16 cellular contexts compared by ENCODE assay signal in the genomic region with DNA sequence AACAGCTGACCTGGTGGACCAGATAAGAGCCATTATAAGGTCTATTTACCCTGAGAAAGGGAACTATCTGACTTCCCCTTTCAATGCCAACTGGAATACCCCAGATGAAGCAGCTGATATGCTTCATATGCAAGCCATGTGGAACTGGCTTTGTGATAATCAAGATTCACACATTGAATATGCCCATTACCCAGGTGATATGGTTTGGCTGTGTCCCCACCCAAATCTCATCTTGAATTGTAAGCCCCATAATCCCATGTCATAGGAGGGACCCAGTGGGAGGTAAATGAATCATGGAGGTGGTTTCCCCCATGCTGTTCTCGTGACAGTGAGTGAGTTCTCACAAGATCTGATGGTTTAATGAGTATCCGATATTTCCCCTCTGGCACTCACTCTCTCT. TPM values are rescaled to one million over a fixed set of nuclear protein-coding genes. Genes with fewer than 3 reads are reported as not detected.
DNase-seq lines count a peak whose midpoint lies in the region; ATAC-seq and TF ChIP-seq lines count a peak whose summit lies in the region.
"Had no signal": no experiment of that assay in that cellular context is flagged by ENCODE, and none has a peak within 500 bp of the region (broad histone marks: within the 10 kb centered on the region; RNA-seq: fewer than 3 reads in every experiment).

No MANE protein-coding gene starts in this region.

- intact Hi-C loops in activated CD4-positive, alpha-beta memory T cell treated with anti-CD3 and anti-CD28 coated beads for 36 hours (cut with micrococcal nuclease), result no loop called here

- no peak overlapping the region for H3K9ac ChIP-seq in MM.1S (ENCODE audit: low read length)

- H3K27me3 Mint-ChIP-seq in activated CD4-positive, alpha-beta memory T cell treated with anti-CD3 and anti-CD28 coated beads for 36 hours, result no peaks in the 10 kb centered on the region
- no peaks in the 10 kb centered on the region for H3K27me3 Mint-ChIP-seq in activated CD4-positive, alpha-beta memory T cell treated with anti-CD3 and anti-CD28 coated beads, Interleukin-2, amount 10 ng/mL, durations not matched to agents 7 days and 5 days
- no peaks in the 10 kb centered on the region for H3K27me3 Mint-ChIP-seq in activated naive CD4-positive, alpha-beta T cell treated with anti-CD3 and anti-CD28 coated beads, Interleukin-2, amount 50 U/mL, for 24 hours

- H3K36me3 Mint-ChIP-seq in activated CD4-positive, alpha-beta memory T cell treated with anti-CD3 and anti-CD28 coated beads for 36 hours, result peaks cover 73% of the 10 kb centered on the region
- H3K36me3 Mint-ChIP-seq in activated CD4-positive, alpha-beta memory T cell treated with anti-CD3 and anti-CD28 coated beads, Interleukin-2, amount 10 ng/mL, durations not matched to agents 7 days and 5 days (ENCODE audit: low read depth), result peaks cover 64% of the 10 kb centered on the region
- H3K36me3 Mint-ChIP-seq in activated naive CD4-positive, alpha-beta T cell treated with anti-CD3 and anti-CD28 coated beads, Interleukin-2, amount 50 U/mL, for 24 hours, result peaks cover 58% of the 10 kb centered on the region

- H2AFZ ChIP-seq in MM.1S (ENCODE audit: low read length), result no peak overlapping the region

- H3K9me3 Mint-ChIP-seq in activated CD4-positive, alpha-beta memory T cell treated with anti-CD3 and anti-CD28 coated beads for 36 hours, result peaks cover 37% of the 10 kb centered on the region
- H3K9me3 Mint-ChIP-seq in activated CD4-positive, alpha-beta memory T cell treated with anti-CD3 and anti-CD28 coated beads, Interleukin-2, amount 10 ng/mL, durations not matched to agents 7 days and 5 days, result peaks cover 43% of the 10 kb centered on the region
- peaks cover 22% of the 10 kb centered on the region for H3K9me3 Mint-ChIP-seq in activated naive CD4-positive, alpha-beta T cell treated with anti-CD3 and anti-CD28 coated beads, Interleukin-2, amount 50 U/mL, for 24 hours

- H3K4me1 Mint-ChIP-seq in activated CD4-positive, alpha-beta memory T cell treated with anti-CD3 and anti-CD28 coated beads for 36 hours (ENCODE audit: low read depth), result peaks cover 60% of the 10 kb centered on the region
- peaks cover 52% of the 10 kb centered on the region for H3K4me1 Mint-ChIP-seq in activated CD4-positive, alpha-beta memory T cell treated with anti-CD3 and anti-CD28 coated beads, Interleukin-2, amount 10 ng/mL, durations not matched to agents 7 days and 5 days
- peaks cover 62% of the 10 kb centered on the region for H3K4me1 Mint-ChIP-seq in activated naive CD4-positive, alpha-beta T cell treated with anti-CD3 and anti-CD28 coated beads, Interleukin-2, amount 50 U/mL, for 24 hours

- H3K27me3 ChIP-seq in MM.1S (replicated peaks; ENCODE audit: insufficient read depth, low read length) (no peaks in the 10 kb centered on the region), gastroesophageal sphincter (peaks cover 44% of the 10 kb centered on the region)
- H3K27me3 ChIP-seq: upper lobe of left lung had no signal

- H3K27ac Mint-ChIP-seq in activated CD4-positive, alpha-beta memory T cell treated with anti-CD3 and anti-CD28 coated beads for 36 hours, result peak overlapping the region; percentile 38
- H3K27ac Mint-ChIP-seq in activated CD4-positive, alpha-beta memory T cell treated with anti-CD3 and anti-CD28 coated beads, Interleukin-2, amount 10 ng/mL, durations not matched to agents 7 days and 5 days, result no peak overlapping the region
- peak overlapping the region; percentile 92 for H3K27ac Mint-ChIP-seq in activated naive CD4-positive, alpha-beta T cell treated with anti-CD3 and anti-CD28 coated beads, Interleukin-2, amount 50 U/mL, for 24 hours

- CTCF ChIA-PET in activated CD4-positive, alpha-beta memory T cell treated with anti-CD3 and anti-CD28 coated beads for 36 hours (lab: Charles Lee), result interaction anchor here (1.1 to 1.8 kb wide), 2 partner anchors 9 to 30 kb away, joined by 3 to 5 read pairs; no protein-coding TSS in a partner anchor
- CTCF ChIA-PET in activated CD4-positive, alpha-beta memory T cell treated with anti-CD3 and anti-CD28 coated beads, Interleukin-2, amount 10 ng/mL, durations not matched to agents 7 days and 5 days (lab: Charles Lee), result interaction anchor here (1.2 kb wide), 1 partner anchor 40 kb away, joined by 3 read pairs; no protein-coding TSS in a partner anchor

- H3K4me2 ChIP-seq in MM.1S (ENCODE audit: low read depth, low read length), result peak overlapping the region; percentile 15; the same call in 1 of the 2 replicates

- no peak for ATAC-seq in GM19023 (IDR thresholded peaks at IDR 0.05; ENCODE audit: unreplicated experiment)
- ATAC-seq in gastroesophageal sphincter, result no peak

- peaks cover 47% of the 10 kb centered on the region for H3F3A ChIP-seq in MM.1S (ENCODE audit: insufficient read depth, low read length)

- H3K27ac ChIP-seq in MM.1S (ENCODE audit: low read length), result peak overlapping the region; percentile 91; the same call in 1 of the 2 replicates
- no peak overlapping the region for H3K27ac ChIP-seq in gastroesophageal sphincter
- H3K27ac ChIP-seq: upper lobe of left lung had no signal

- no peak overlapping the region for H3K4me3 Mint-ChIP-seq in activated CD4-positive, alpha-beta memory T cell treated with anti-CD3 and anti-CD28 coated beads for 36 hours
- H3K4me3 Mint-ChIP-seq in activated CD4-positive, alpha-beta memory T cell treated with anti-CD3 and anti-CD28 coated beads, Interleukin-2, amount 10 ng/mL, durations not matched to agents 7 days and 5 days, result no peak overlapping the region
- peak overlapping the region; percentile 5 for H3K4me3 Mint-ChIP-seq in activated naive CD4-positive, alpha-beta T cell treated with anti-CD3 and anti-CD28 coated beads, Interleukin-2, amount 50 U/mL, for 24 hours

- TF ChIP-seq CTCF in MM.1S (IDR thresholded peaks at IDR 0.05; ENCODE audit: low read length) (no peak), gastroesophageal sphincter (IDR thresholded peaks at IDR 0.05) (no peak)

- H3K4me3 ChIP-seq in MM.1S (ENCODE audit: low read length) (no peak overlapping the region), gastroesophageal sphincter (no peak overlapping the region)
- H3K4me3 ChIP-seq: lung, skin epidermis, upper lobe of left lung had no signal

- no peak for TF ChIP-seq POLR2A in gastroesophageal sphincter (IDR thresholded peaks at IDR 0.05)

- H4K20me1 ChIP-seq in MM.1S (ENCODE audit: insufficient read depth, low read length), result no peaks in the 10 kb centered on the region

- peak; percentile 50 for DNase-seq in activated CD4-positive, alpha-beta memory T cell treated with anti-CD3 and anti-CD28 coated beads for 36 hours
- no peak for DNase-seq in activated CD4-positive, alpha-beta memory T cell treated with anti-CD3 and anti-CD28 coated beads, Interleukin-2, amount 10 ng/mL, durations not matched to agents 7 days and 5 days
- DNase-seq in MM.1S (no peak), renal cortical epithelial cell (ENCODE audit: low read depth) (peak; percentile 11), NCI-H82 (lab: John Stamatoyannopoulos, UW) (no peak)
- DNase-seq: NCI-H524, upper lobe of left lung had no signal

- WGBS in gastroesophageal sphincter (ENCODE audit: low coverage in 1 of 2), 2 donors, result 69 to 79% methylated on average over 2 of the region's 2 CpGs

- H3K79me2 ChIP-seq in MM.1S (ENCODE audit: low read length), result peaks cover 77% of the 10 kb centered on the region

- H3K4me1 ChIP-seq in MM.1S (ENCODE audit: low read length) (peaks cover 43% of the 10 kb centered on the region), gastroesophageal sphincter (no peaks in the 10 kb centered on the region)

- TF ChIP-seq EP300 in gastroesophageal sphincter (IDR thresholded peaks at IDR 0.05), result no peak

- H3K9me3 ChIP-seq in MM.1S (replicated peaks; ENCODE audit: insufficient read depth, low read length) (no peaks in the 10 kb centered on the region; the same call in 1 of the 2 replicates), gastroesophageal sphincter (peaks cover 0 to 11% (median 0%) of the 10 kb centered on the region in 3 donors)

- no peaks in the 10 kb centered on the region for H3K9me2 ChIP-seq in MM.1S (replicated peaks; ENCODE audit: insufficient read depth, low read length)

- POLR2A ChIA-PET in activated CD4-positive, alpha-beta memory T cell treated with anti-CD3 and anti-CD28 coated beads for 36 hours (lab: Charles Lee), result interaction anchor here (0.6 to 1.4 kb wide), 3 partner anchors 19 to 92 kb away, joined by 3 to 4 read pairs (median 4); a partner anchor contains a TSS
- POLR2A ChIA-PET in activated CD4-positive, alpha-beta memory T cell treated with anti-CD3 and anti-CD28 coated beads, Interleukin-2, amount 10 ng/mL, durations not matched to agents 7 days and 5 days (lab: Charles Lee), result interaction anchor here (0.6 to 4.2 kb wide), 5 partner anchors 29 to 109 kb away, joined by 3 to 50 read pairs (median 4); no protein-coding TSS in a partner anchor

- H3K36me3 ChIP-seq in MM.1S (replicated peaks; ENCODE audit: insufficient read depth, low read length) (peaks cover 37% of the 10 kb centered on the region), gastroesophageal sphincter (no peaks in the 10 kb centered on the region)
- H3K36me3 ChIP-seq: upper lobe of left lung had no signal

RNA-seq across cellular contexts. Expression of a gene that starts 42.1 kb away (rescaled TPM):
- 10 to 100 TPM; 51.2 to 52.0 TPM for total RNA-seq in activated CD4-positive, alpha-beta memory T cell treated with anti-CD3 and anti-CD28 coated beads for 36 hours
- total RNA-seq in activated CD4-positive, alpha-beta memory T cell treated with anti-CD3 and anti-CD28 coated beads, Interleukin-2, amount 10 ng/mL, durations not matched to agents 7 days and 5 days, result 10 to 100 TPM; 37.9 to 38.2 TPM
- total RNA-seq in renal cortical epithelial cell (under 0.01 and 0.17 TPM in 2 replicates), gastroesophageal sphincter (1 to 10 TPM in 2 of 4 donors, under 1 TPM in 2; 0.62 to 1.5 (median 0.95) TPM)
- total RNA-seq: A673, dermis microvascular lymphatic vessel endothelial cell, HT1080 had no signal

RNA-seq across cellular contexts. Expression of a gene that starts 46.0 kb away (rescaled TPM):
- 1 to 10 TPM in 1 of 2 experiments, under 1 TPM in 1; 0.61 to 1.0 TPM for total RNA-seq in activated CD4-positive, alpha-beta memory T cell treated with anti-CD3 and anti-CD28 coated beads for 36 hours
- not detected for total RNA-seq in activated CD4-positive, alpha-beta memory T cell treated with anti-CD3 and anti-CD28 coated beads, Interleukin-2, amount 10 ng/mL, durations not matched to agents 7 days and 5 days
- total RNA-seq in renal cortical epithelial cell (not detected in 2 replicates), gastroesophageal sphincter (not detected)
- total RNA-seq: A673; dermis microvascular lymphatic vessel endothelial cell; HT1080; lung; T-helper 2 cell treated with Interferon-gamma antibody and Interleukin-4, amounts not matched to agents 100 ng/mL and 5 ng/mL, for 36 hours; upper lobe of left lung had no signal

Comparison
In these comparisons a context has a peak if more than half of its experiments do, and no peak if none do; other contexts are left out.
1. DNase-seq: peak in activated CD4-positive, alpha-beta memory T cell treated with anti-CD3 and anti-CD28 coated beads for 36 hours (single experiment) and renal cortical epithelial cell (single experiment); none in activated CD4-positive, alpha-beta memory T cell treated with anti-CD3 and anti-CD28 coated beads, Interleukin-2, amount 10 ng/mL, durations not matched to agents 7 days and 5 days (single experiment), MM.1S (single experiment) and NCI-H82 (single experiment).
2. RNA of a gene that starts 42.1 kb away (total RNA-seq): 51.2 to 52.0 TPM in activated CD4-positive, alpha-beta memory T cell treated with anti-CD3 and anti-CD28 coated beads for 36 hours and 37.9 to 38.2 TPM in activated CD4-positive, alpha-beta memory T cell treated with anti-CD3 and anti-CD28 coated beads, Interleukin-2, amount 10 ng/mL, durations not matched to agents 7 days and 5 days; 0.62 to 1.5 TPM in gastroesophageal sphincter and under 0.01 to 0.17 TPM in renal cortical epithelial cell; every median in the first group is over 10 times any median in the second.